In the genomic region with DNA sequence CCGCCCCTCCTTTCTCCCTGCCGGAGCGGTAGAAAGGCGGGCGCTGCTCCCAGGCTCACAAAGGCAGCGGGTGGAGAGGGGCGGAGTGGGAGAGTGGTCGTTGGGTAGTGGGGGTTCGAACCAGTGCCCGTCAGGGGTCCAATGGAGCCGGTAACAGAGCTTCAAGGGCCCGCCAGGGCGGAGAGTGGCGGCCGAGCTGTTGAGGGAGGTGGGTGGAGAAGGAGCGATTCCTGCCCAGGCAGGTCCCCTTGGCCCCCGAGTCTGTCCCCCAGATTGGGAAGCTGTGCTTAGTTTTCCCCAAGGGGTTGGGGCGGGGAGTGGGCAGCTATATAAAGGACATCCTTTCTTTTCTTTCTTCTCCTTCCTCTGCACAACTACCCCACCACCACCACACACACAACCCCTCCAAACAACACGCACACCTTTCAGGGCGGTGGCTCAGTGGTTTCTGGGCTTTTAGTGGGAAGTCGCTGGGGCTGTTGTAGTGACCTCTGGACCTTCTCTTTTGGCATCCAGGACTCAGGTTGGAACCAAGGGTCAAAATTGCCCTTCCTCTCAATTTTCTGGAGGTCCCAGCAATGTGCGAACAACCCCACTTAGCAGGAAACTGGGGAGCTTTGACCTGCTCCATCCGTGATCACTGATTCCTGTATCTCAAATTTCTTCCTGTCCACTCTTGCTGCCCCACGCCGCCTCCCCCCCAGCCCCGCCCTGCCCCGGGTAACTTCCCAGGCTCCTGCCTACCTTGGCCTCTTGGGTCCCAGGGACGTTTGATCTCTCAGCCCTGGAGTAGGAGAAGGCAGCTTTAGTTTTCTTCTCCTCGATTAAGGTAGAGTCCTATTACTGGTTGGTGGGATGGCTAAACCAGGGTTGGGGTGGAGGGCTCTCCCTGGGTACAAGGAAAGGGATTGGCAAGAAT, we compare ENCODE assay signal across 8 cellular contexts. TPM values are rescaled to one million over a fixed set of nuclear protein-coding genes. Genes with fewer than 3 reads are reported as not detected.
DNase-seq lines count a peak whose midpoint lies in the region; ATAC-seq and TF ChIP-seq lines count a peak whose summit lies in the region.

No MANE protein-coding gene starts in this region.

- H3K27me3 Mint-ChIP-seq in T-helper 2 cell treated with Interferon-gamma antibody and Interleukin-4, amounts not matched to agents 5 μg/mL and 100 μg/mL, for 36 hours (ENCODE audit: low read depth), result peaks cover 11% of the 10 kb centered on the region
- peaks cover 38% of the 10 kb centered on the region for H3K27me3 Mint-ChIP-seq in brain

- H3K27me3 ChIP-seq in lower lobe of right lung (ENCODE audit: low read depth) (no peaks in the 10 kb centered on the region), thyroid gland (no peaks in the 10 kb centered on the region)

- TF ChIP-seq POLR2A in thyroid gland (IDR thresholded peaks at IDR 0.05), result no peak

- H3K4me1 ChIP-seq in lower lobe of right lung (peaks cover 5% of the 10 kb centered on the region), thyroid gland (peaks cover 3 to 4% of the 10 kb centered on the region in 2 donors)

- no peak overlapping the region for H3K27ac Mint-ChIP-seq in T-helper 2 cell treated with Interferon-gamma antibody and Interleukin-4, amounts not matched to agents 5 μg/mL and 100 μg/mL, for 36 hours
- peak overlapping the region; percentile 96 to 99 (median 98) for H3K27ac Mint-ChIP-seq in brain

- no peaks in the 10 kb centered on the region for H3K9me3 Mint-ChIP-seq in T-helper 2 cell treated with Interferon-gamma antibody and Interleukin-4, amounts not matched to agents 5 μg/mL and 100 μg/mL, for 36 hours
- peaks cover 0 to 2% (median 0%) of the 10 kb centered on the region in 5 experiments for H3K9me3 Mint-ChIP-seq in brain

- TF ChIP-seq CTCF in brain (conservative IDR thresholded peaks at IDR 0.05), result no peak
- no peak for TF ChIP-seq CTCF in lower lobe of right lung (IDR thresholded peaks at IDR 0.05)
- TF ChIP-seq CTCF in thyroid gland (IDR thresholded peaks at IDR 0.05), result no peak

- H3K4me3 Mint-ChIP-seq in T-helper 2 cell treated with Interferon-gamma antibody and Interleukin-4, amounts not matched to agents 5 μg/mL and 100 μg/mL, for 36 hours, result peak overlapping the region; percentile 80
- peak overlapping the region; percentile 94 to 98 (median 97) for H3K4me3 Mint-ChIP-seq in brain

- H3K27ac ChIP-seq in lower lobe of right lung (peak overlapping the region; percentile 89), thyroid gland (peak overlapping the region in 1 of 3 donors; percentile 36)

- H3K4me3 ChIP-seq in lower lobe of right lung, result peak overlapping the region; percentile 75
- peak overlapping the region; percentile 26 to 55 (median 53) for H3K4me3 ChIP-seq in thyroid gland (replicated peaks in 1 of 3)

- 6 to 11% methylated on average over 15 to 29 of the region's 29 CpGs for WGBS in thyroid gland, 2 donors

- H3K36me3 ChIP-seq in lower lobe of right lung, result no peaks in the 10 kb centered on the region
- H3K36me3 ChIP-seq in thyroid gland, result no peaks in the 10 kb centered on the region

- peaks cover 17% of the 10 kb centered on the region for H3K4me1 Mint-ChIP-seq in T-helper 2 cell treated with Interferon-gamma antibody and Interleukin-4, amounts not matched to agents 5 μg/mL and 100 μg/mL, for 36 hours (ENCODE audit: low read depth)
- peaks cover 55% of the 10 kb centered on the region for H3K4me1 Mint-ChIP-seq in brain

- no peaks in the 10 kb centered on the region for H3K9me3 ChIP-seq in lower lobe of right lung
- H3K9me3 ChIP-seq in thyroid gland, result no peaks in the 10 kb centered on the region

- DNase-seq in T-helper 2 cell treated with Interferon-gamma antibody and Interleukin-4, amounts not matched to agents 5 μg/mL and 100 μg/mL, for 36 hours (ENCODE audit: low spot score), result no peak
- DNase-seq in T-helper 2 cell (no peak), lower lobe of right lung (no peak), thyroid gland (peak in 1 of 2 donors; percentile 14), T1000 (lab: John Stamatoyannopoulos, UW) (no peak)
- no peak for DNase-seq in activated effector memory CD4-positive, alpha-beta T cell treated with anti-CD3 and anti-CD28 coated beads, Interleukin-2, amount 50 U/mL, for 16 hours

- intact Hi-C loops in lower lobe of right lung (cut with DNase I), result no loop called here
- intact Hi-C loops in thyroid gland (cut with DNase I), result no loop called here

- no peak for ATAC-seq in lower lobe of right lung
- ATAC-seq in GM19463 (IDR thresholded peaks at IDR 0.05; ENCODE audit: unreplicated experiment), result no peak

- no peaks in the 10 kb centered on the region for H3K36me3 Mint-ChIP-seq in T-helper 2 cell treated with Interferon-gamma antibody and Interleukin-4, amounts not matched to agents 5 μg/mL and 100 μg/mL, for 36 hours (ENCODE audit: low read depth)
- H3K36me3 Mint-ChIP-seq in brain, result peaks cover 18% of the 10 kb centered on the region

RNA-seq across cellular contexts. Expression of a gene that starts 1.9 kb away (rescaled TPM):
- 21.3 TPM for polyA plus RNA-seq in brain (ENCODE audit: insufficient read depth, low read depth, low replicate concordance)
- total RNA-seq in lower lobe of right lung, result 36.5 TPM
- 10 to 100 TPM; 17.6 to 26.9 (median 20.8) TPM for total RNA-seq in thyroid gland
